26 cellular contexts compared by ENCODE assay signal in the genomic region with DNA sequence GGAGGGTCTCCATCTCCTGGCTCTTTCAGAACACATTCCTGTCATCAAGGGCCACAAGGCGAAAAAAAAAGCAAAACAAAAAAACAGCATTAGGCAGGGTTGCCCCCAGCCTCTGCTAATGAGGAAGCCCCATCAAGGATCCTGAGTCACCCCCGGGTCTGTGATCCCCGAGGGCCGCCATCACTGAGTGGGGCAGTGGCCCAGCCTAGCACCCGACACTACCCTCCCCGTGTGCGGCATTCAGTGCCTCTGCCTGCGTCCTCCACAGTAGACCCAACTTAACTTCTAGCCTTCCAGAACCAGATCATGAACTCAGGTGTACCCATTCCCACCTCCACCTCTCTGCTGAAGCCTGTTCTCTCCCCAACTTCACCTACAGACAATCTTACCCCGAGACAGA. TPM values are rescaled to one million over a fixed set of nuclear protein-coding genes. Genes with fewer than 3 reads are reported as not detected.
DNase-seq lines count a peak whose midpoint lies in the region; ATAC-seq, FAIRE-seq and TF ChIP-seq lines count a peak whose summit lies in the region.
"Had no signal": no experiment of that assay in that cellular context is flagged by ENCODE, and none has a peak within 500 bp of the region (broad histone marks: within the 10 kb centered on the region; RNA-seq: fewer than 3 reads in every experiment).

No MANE protein-coding gene starts in this region.

- 90% methylated on average over 9 of the region's 9 CpGs for WGBS in SK-N-SH (ENCODE audit: low lambda C conversion rate)

- peaks cover 16% of the 10 kb centered on the region for H3K27me3 Mint-ChIP-seq in glutamatergic neuron (ENCODE audit: unreplicated experiment)
- peaks cover 2% of the 10 kb centered on the region for H3K27me3 Mint-ChIP-seq in neural progenitor cell (ENCODE audit: insufficient read depth, low read depth)
- H3K27me3 Mint-ChIP-seq in type B pancreatic cell = peaks cover 5% of the 10 kb centered on the region

- H3K4me2 ChIP-seq in SK-N-SH = no peak overlapping the region
- H3K4me2 ChIP-seq in neural progenitor cell = no peak overlapping the region
- H3K4me2 ChIP-seq: BLaER1 had no signal

- H3K27me3 ChIP-seq in SK-N-SH (ENCODE audit: insufficient read depth) (no peaks in the 10 kb centered on the region), neural progenitor cell (peaks cover under 1% of the 10 kb centered on the region)
- H3K27me3 ChIP-seq: SJSA1 had no signal

- H3K9me3 ChIP-seq in SK-N-SH (no peaks in the 10 kb centered on the region), neural progenitor cell (ENCODE audit: low read depth) (no peaks in the 10 kb centered on the region)
- H3K9me3 ChIP-seq: BLaER1, SJSA1 had no signal

- H3K27ac ChIP-seq in SK-N-SH (ENCODE audit: low read depth in 2 of 2, low read length in 1 of 2) (no peak overlapping the region), neural progenitor cell (no peak overlapping the region)
- H3K27ac ChIP-seq: 22Rv1, BLaER1, SJSA1 had no signal

- no peak for ATAC-seq in SK-N-SH treated with all-trans-retinoic acid at 6 μM for 48 hours
- ATAC-seq: Right ventricle myocardium inferior had no signal

- H3K36me3 Mint-ChIP-seq in glutamatergic neuron (ENCODE audit: unreplicated experiment) (no peaks in the 10 kb centered on the region), neural progenitor cell (no peaks in the 10 kb centered on the region), type B pancreatic cell (no peaks in the 10 kb centered on the region)

- no peak overlapping the region for H3K4me3 Mint-ChIP-seq in glutamatergic neuron (ENCODE audit: unreplicated experiment)
- peak overlapping the region; percentile 10 for H3K4me3 Mint-ChIP-seq in neural progenitor cell
- H3K4me3 Mint-ChIP-seq in type B pancreatic cell = no peak overlapping the region
- H3K4me3 Mint-ChIP-seq: CD4-positive, alpha-beta T cell had no signal

- peaks cover 11% of the 10 kb centered on the region for H3K4me1 Mint-ChIP-seq in glutamatergic neuron (ENCODE audit: low read depth, unreplicated experiment)
- peaks cover 52% of the 10 kb centered on the region for H3K4me1 Mint-ChIP-seq in neural progenitor cell
- peaks cover 47% of the 10 kb centered on the region for H3K4me1 Mint-ChIP-seq in type B pancreatic cell (ENCODE audit: unreplicated experiment)

- peak overlapping the region; percentile 2 for H3K27ac Mint-ChIP-seq in glutamatergic neuron (ENCODE audit: unreplicated experiment)
- H3K27ac Mint-ChIP-seq in neural progenitor cell = peak overlapping the region; percentile 46
- peak overlapping the region; percentile 27 for H3K27ac Mint-ChIP-seq in type B pancreatic cell
- H3K27ac Mint-ChIP-seq: CD4-positive, alpha-beta T cell had no signal

- no peak overlapping the region for H3K4me3 ChIP-seq in SK-N-SH (ENCODE audit: low read depth in 2 of 2, low read length in 1 of 2)
- H3K4me3 ChIP-seq in neural progenitor cell = no peak overlapping the region
- H3K4me3 ChIP-seq: BLaER1, GM23248, SJSA1 had no signal

- no peak for FAIRE-seq in GM12892 (lab: Jason Lieb, UNC)
- FAIRE-seq: RCC 7860 had no signal

- peaks cover 7% of the 10 kb centered on the region for H3K9me3 Mint-ChIP-seq in glutamatergic neuron (ENCODE audit: unreplicated experiment)
- no peaks in the 10 kb centered on the region for H3K9me3 Mint-ChIP-seq in neural progenitor cell
- H3K9me3 Mint-ChIP-seq in type B pancreatic cell = no peaks in the 10 kb centered on the region
- H3K9me3 Mint-ChIP-seq: CD4-positive, alpha-beta T cell had no signal

- TF ChIP-seq CTCF in SK-N-SH (IDR thresholded peaks at IDR 0.05) (no peak), glutamatergic neuron (IDR thresholded peaks at IDR 0.05; ENCODE audit: partially characterized antibody, unreplicated experiment) (no peak), neural progenitor cell (IDR thresholded peaks at IDR 0.05) (no peak), type B pancreatic cell (conservative IDR thresholded peaks at IDR 0.05) (no peak)

- H3F3A ChIP-seq in SK-N-SH (replicated peaks; ENCODE audit: insufficient read depth) (peaks cover 8% of the 10 kb centered on the region), neural progenitor cell (ENCODE audit: low read depth) (peaks cover 44% of the 10 kb centered on the region)

- TF ChIP-seq RAD21 in SK-N-SH (IDR thresholded peaks at IDR 0.05; ENCODE audit: low read length) = no peak

- H3K36me3 ChIP-seq in SK-N-SH (replicated peaks in 1 of 2; ENCODE audit: control insufficient read depth in 1 of 2, insufficient read depth in 2 of 2, low read length in 1 of 2) (no peaks in the 10 kb centered on the region), neural progenitor cell (no peaks in the 10 kb centered on the region)
- H3K36me3 ChIP-seq: BLaER1, SJSA1 had no signal

- H3K9me2 ChIP-seq in SK-N-SH = no peaks in the 10 kb centered on the region

- H4K20me1 ChIP-seq in SK-N-SH (ENCODE audit: insufficient read depth) (no peaks in the 10 kb centered on the region), neural progenitor cell (ENCODE audit: low read depth) (no peaks in the 10 kb centered on the region)
- H4K20me1 ChIP-seq: BLaER1 had no signal

- CTCF ChIA-PET in SK-N-SH (lab: Yijun Ruan, JAX) = interaction anchor here (0.7 to 1.3 kb wide), 3 partner anchors 15 to 252 kb away, joined by 4 to 5 read pairs (median 5); no protein-coding TSS in a partner anchor

- H3K79me2 ChIP-seq in SK-N-SH (ENCODE audit: insufficient read depth) (no peaks in the 10 kb centered on the region), neural progenitor cell (ENCODE audit: low read depth) (no peaks in the 10 kb centered on the region)

- peak; percentile 12 for DNase-seq in SK-N-SH
- DNase-seq in glutamatergic neuron = no peak
- no peak for DNase-seq in neural progenitor cell (ENCODE audit: low spot score)
- no peak for DNase-seq in type B pancreatic cell (ENCODE audit: extremely low spot score, unreplicated experiment)
- DNase-seq in GM12892 (ENCODE audit: insufficient read length) = no peak
- DNase-seq in stimulated activated CD8-positive, alpha-beta memory T cell treated with anti-CD3 and anti-CD28 coated beads, Interleukin-4, amount 100 ng/mL, for 48 hours = no peak
- DNase-seq in kidney glomerular epithelial cell (lab: John Stamatoyannopoulos, UW) = no peak
- DNase-seq: ACHN; CD4-positive, alpha-beta T cell; COR-L47; DMS 273 treated with DMSO at 0.1 percent for 48 hours; DMS79 treated with DMSO at 0.1 percent for 48 hours; GM23248; Karpas-422; NCI-H1417; NCI-H1694 treated with DMSO at 0.1 percent for 48 hours; NCI-H446; NCI-H526; OCI-M1 had no signal

- POLR2A ChIA-PET in SK-N-SH (lab: Yijun Ruan, JAX) = no interaction called here

- H3K4me1 ChIP-seq in SK-N-SH (ENCODE audit: control insufficient read depth in 1 of 2, insufficient read depth in 2 of 2, low read depth in 1 of 2, low read length in 1 of 2) = no peaks in the 10 kb centered on the region; a peak in 1 of 4 replicates
- H3K4me1 ChIP-seq in neural progenitor cell = peaks cover 44% of the 10 kb centered on the region

- no peak overlapping the region for H2AFZ ChIP-seq in SK-N-SH (ENCODE audit: low read depth)
- H2AFZ ChIP-seq in neural progenitor cell (replicated peaks) = no peak overlapping the region
- H2AFZ ChIP-seq: GM23248 had no signal

- TF ChIP-seq EP300 in SK-N-SH (IDR thresholded peaks at IDR 0.05; ENCODE audit: borderline replicate concordance in 1 of 2, low read depth in 1 of 2, low read length in 1 of 2) = no peak

- H3K9ac ChIP-seq in SK-N-SH (no peak overlapping the region), neural progenitor cell (no peak overlapping the region)
- H3K9ac ChIP-seq: BLaER1, GM23248 had no signal

- no peak for TF ChIP-seq POLR2A in GM12892 (IDR thresholded peaks at IDR 0.05; ENCODE audit: low read depth, low read length)

TF ChIP-seq in SK-N-SH, 30 proteins besides CTCF, POLR2A, EP300 and RAD21 (continues in another document):
- TF ChIP-seq RCOR1 (IDR thresholded peaks at IDR 0.05; ENCODE audit: low read length) = no peak
- no peak for TF ChIP-seq CHD2 (IDR thresholded peaks at IDR 0.05; ENCODE audit: low read length, partially characterized antibody)

RNA-seq across cellular contexts. Expression of a gene that starts 6.6 kb away (rescaled TPM):
- 11.5 and 24.9 TPM in 2 replicates for polyA plus RNA-seq in SK-N-SH (2012; rRNA removed)
- polyA plus RNA-seq in SK-N-SH (2012; cell fraction: cytosol; rRNA removed) = 8.9 and 15.8 TPM in 2 replicates
- polyA plus RNA-seq in SK-N-SH (2012; cell fraction: nucleus; rRNA removed) = 14.2 and 19.4 TPM in 2 replicates
- total RNA-seq in glutamatergic neuron (ENCODE audit: unreplicated experiment) (2.1 TPM), neural progenitor cell (ENCODE audit: low replicate concordance) (0.84 and 1.8 TPM in 2 replicates), type B pancreatic cell (ENCODE audit: low replicate concordance) (20.5 and 30.4 TPM in 2 replicates)
- not detected for polyA plus RNA-seq in GM12892 (2012; ENCODE audit: missing spikeins)
- total RNA-seq: CD4-positive, alpha-beta T cell had no signal

RNA-seq across cellular contexts. Expression of a gene that starts 26.2 kb away (rescaled TPM):
- polyA plus RNA-seq in SK-N-SH (2012; rRNA removed) = not detected in 2 replicates
- polyA plus RNA-seq in SK-N-SH (2012; cell fraction: cytosol; rRNA removed) = not detected in 2 replicates
- not detected in 2 replicates for polyA plus RNA-seq in SK-N-SH (2012; cell fraction: nucleus; rRNA removed)
- not detected for total RNA-seq in glutamatergic neuron (ENCODE audit: unreplicated experiment)
- total RNA-seq in neural progenitor cell (ENCODE audit: low replicate concordance) = not detected in 2 replicates
- total RNA-seq in type B pancreatic cell (ENCODE audit: low replicate concordance) = 2.6 and 8.7 TPM in 2 replicates
- polyA plus RNA-seq in GM12892 (2012; ENCODE audit: missing spikeins) = not detected
- total RNA-seq: GM23248, M059J, SJSA1 had no signal

RNA-seq across cellular contexts. Expression of a gene that starts 34.5 kb away (rescaled TPM):
- 13.9 and 14.5 TPM in 2 replicates for polyA plus RNA-seq in SK-N-SH (2012; rRNA removed)
- 4.4 and 7.2 TPM in 2 replicates for polyA plus RNA-seq in SK-N-SH (2012; cell fraction: cytosol; rRNA removed)
- 27.9 and 29.5 TPM in 2 replicates for polyA plus RNA-seq in SK-N-SH (2012; cell fraction: nucleus; rRNA removed)
- total RNA-seq in glutamatergic neuron (ENCODE audit: unreplicated experiment) (2.7 TPM), neural progenitor cell (ENCODE audit: low replicate concordance) (1.5 and 6.2 TPM in 2 replicates), type B pancreatic cell (ENCODE audit: low replicate concordance) (9.9 and 14.8 TPM in 2 replicates)
- not detected for polyA plus RNA-seq in GM12892 (2012; ENCODE audit: missing spikeins)

RNA-seq across cellular contexts. Expression of a gene that starts 54.9 kb away (rescaled TPM):
- 81.1 and 99.4 TPM in 2 replicates for polyA plus RNA-seq in SK-N-SH (2012; rRNA removed)
- 26.3 and 38.0 TPM in 2 replicates for polyA plus RNA-seq in SK-N-SH (2012; cell fraction: cytosol; rRNA removed)
- 424 and 495 TPM in 2 replicates for polyA plus RNA-seq in SK-N-SH (2012; cell fraction: nucleus; rRNA removed)
- total RNA-seq in glutamatergic neuron (ENCODE audit: unreplicated experiment) (104 TPM), neural progenitor cell (ENCODE audit: low replicate concordance) (62.3 and 71.7 TPM in 2 replicates), type B pancreatic cell (ENCODE audit: low replicate concordance) (71.8 and 80.2 TPM in 2 replicates)
- polyA plus RNA-seq in GM12892 (2012; ENCODE audit: missing spikeins) = 36.3 TPM
